Comparison of ENCODE assay signal across 32 cellular contexts in the genomic region with DNA sequence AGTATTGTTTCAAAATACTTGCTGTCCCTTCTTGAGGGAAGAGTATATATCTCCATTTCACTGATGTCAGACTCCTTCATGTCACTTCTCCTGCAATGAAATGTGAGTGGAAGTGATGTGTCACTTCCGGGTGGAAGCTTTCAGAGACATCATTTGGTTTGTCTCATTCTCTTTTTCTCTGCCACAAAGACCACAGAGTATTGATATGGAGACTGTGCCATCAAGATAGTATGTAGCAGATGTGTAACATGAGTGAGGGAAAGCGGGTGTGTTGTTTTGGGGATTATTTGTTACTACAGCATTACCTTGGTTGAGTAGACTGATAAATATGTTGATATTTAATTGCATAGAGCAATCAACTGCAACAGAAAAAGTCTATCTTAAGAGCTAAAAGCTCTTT.
"Had no signal": no experiment of that assay in that cellular context is flagged by ENCODE, and none has a peak within 500 bp of the region (broad histone marks: within the 10 kb centered on the region; RNA-seq: fewer than 3 reads in every experiment).

No MANE protein-coding gene starts in this region.

- H3K36me3 ChIP-seq: esophagus squamous epithelium, gastroesophageal sphincter, heart right ventricle had no signal

- H2AFZ ChIP-seq: hepatocyte had no signal

- H3K4me1 ChIP-seq: body of pancreas, esophagus squamous epithelium had no signal

- H3K4me2 ChIP-seq: hepatocyte had no signal

- H3K9me3 ChIP-seq: body of pancreas, esophagus squamous epithelium, gastroesophageal sphincter had no signal

- H3K36me3 Mint-ChIP-seq: activated CD4-positive, alpha-beta memory T cell treated with anti-CD3 and anti-CD28 coated beads for 36 hours; activated naive CD4-positive, alpha-beta T cell treated with anti-CD3 and anti-CD28 coated beads, Interleukin-2, amount 50 U/mL, for 24 hours; activated naive CD8-positive, alpha-beta T cell treated with anti-CD3 and anti-CD28 coated beads, Interleukin-2, amount 10 ng/mL, durations not matched to agents 7 days and 5 days had no signal

- H3K9me3 Mint-ChIP-seq: activated CD4-positive, alpha-beta T cell treated with anti-CD3 and anti-CD28 coated beads, Interleukin-2, amount 10 ng/mL, durations not matched to agents 24 days and 14 days; activated naive CD4-positive, alpha-beta T cell treated with anti-CD3 and anti-CD28 coated beads for 36 hours had no signal

- H3K4me3 Mint-ChIP-seq: activated CD4-positive, alpha-beta memory T cell treated with anti-CD3 and anti-CD28 coated beads for 36 hours; activated CD4-positive, alpha-beta T cell treated with anti-CD3 and anti-CD28 coated beads for 36 hours; activated CD4-positive, alpha-beta T cell treated with anti-CD3 and anti-CD28 coated beads, Interleukin-2, amount 10 ng/mL, durations not matched to agents 24 days and 14 days; activated CD8-positive, alpha-beta memory T cell treated with anti-CD3 and anti-CD28 coated beads, Interleukin-2, amount 10 ng/mL, durations not matched to agents 7 days and 5 days; activated CD8-positive, alpha-beta T cell treated with anti-CD3 and anti-CD28 coated beads, Interleukin-2, amount 10 ng/mL, durations not matched to agents 7 days and 5 days; activated naive CD4-positive, alpha-beta T cell treated with anti-CD3 and anti-CD28 coated beads for 36 hours; activated naive CD4-positive, alpha-beta T cell treated with anti-CD3 and anti-CD28 coated beads, Interleukin-2, amount 50 U/mL, for 24 hours; activated naive CD8-positive, alpha-beta T cell treated with anti-CD3 and anti-CD28 coated beads, Interleukin-2, amount 10 ng/mL, durations not matched to agents 7 days and 5 days; activated T-helper 1 cell treated with anti-CD3 and anti-CD28 coated beads, Interleukin-12 subunit alpha, Interleukin-12 subunit beta, Interleukin-2, Interleukin-4 antibody, amounts not matched to agents 30 ng/mL and 10 ng/mL and 1 ng/mL, durations not matched to agents 14 hours and 24 hours and 36 hours; effector memory CD8-positive, alpha-beta T cell; T-helper 17 cell; T-helper 2 cell treated with Interferon-gamma antibody and Interleukin-4, amounts not matched to agents 5 μg/mL and 100 μg/mL, for 36 hours had no signal

- H3K27ac ChIP-seq: body of pancreas, epithelial cell of prostate, esophagus squamous epithelium, gastroesophageal sphincter, heart right ventricle, hepatocyte had no signal

- H3K27me3 Mint-ChIP-seq: activated CD4-positive, alpha-beta memory T cell treated with anti-CD3 and anti-CD28 coated beads for 36 hours; activated CD4-positive, alpha-beta T cell treated with anti-CD3 and anti-CD28 coated beads for 36 hours; activated CD4-positive, alpha-beta T cell treated with anti-CD3 and anti-CD28 coated beads, Interleukin-2, amount 10 ng/mL, durations not matched to agents 24 days and 14 days; activated CD8-positive, alpha-beta memory T cell treated with anti-CD3 and anti-CD28 coated beads, Interleukin-2, amount 10 ng/mL, durations not matched to agents 7 days and 5 days; activated naive CD4-positive, alpha-beta T cell treated with anti-CD3 and anti-CD28 coated beads, Interleukin-2, amount 50 U/mL, for 24 hours; activated naive CD8-positive, alpha-beta T cell treated with anti-CD3 and anti-CD28 coated beads, Interleukin-2, amount 10 ng/mL, durations not matched to agents 7 days and 5 days; effector memory CD8-positive, alpha-beta T cell; T-helper 17 cell had no signal

- H3K4me3 ChIP-seq: body of pancreas, esophagus squamous epithelium, gastroesophageal sphincter, heart right ventricle, hepatocyte had no signal

- H3K4me1 Mint-ChIP-seq: activated CD4-positive, alpha-beta T cell treated with anti-CD3 and anti-CD28 coated beads for 36 hours; activated CD4-positive, alpha-beta T cell treated with anti-CD3 and anti-CD28 coated beads, Interleukin-2, amount 10 ng/mL, durations not matched to agents 24 days and 14 days; activated CD8-positive, alpha-beta memory T cell treated with anti-CD3 and anti-CD28 coated beads, Interleukin-2, amount 10 ng/mL, durations not matched to agents 7 days and 5 days; activated naive CD4-positive, alpha-beta T cell treated with anti-CD3 and anti-CD28 coated beads, Interleukin-2, amount 50 U/mL, for 24 hours; activated naive CD8-positive, alpha-beta T cell treated with anti-CD3 and anti-CD28 coated beads, Interleukin-2, amount 10 ng/mL, durations not matched to agents 7 days and 5 days; T-helper 17 cell had no signal

- H3K27me3 ChIP-seq: body of pancreas, esophagus squamous epithelium, gastroesophageal sphincter, heart right ventricle, hepatocyte had no signal

- ATAC-seq: activated CD4-positive, alpha-beta T cell treated with anti-CD3 and anti-CD28 coated beads for 36 hours; activated CD8-positive, alpha-beta memory T cell treated with anti-CD3 and anti-CD28 coated beads, Interleukin-2, amount 10 ng/mL, durations not matched to agents 7 days and 5 days; activated CD8-positive, alpha-beta T cell treated with anti-CD3 and anti-CD28 coated beads, Interleukin-2, amount 10 ng/mL, durations not matched to agents 7 days and 5 days; body of pancreas; effector memory CD8-positive, alpha-beta T cell; gastroesophageal sphincter; heart right ventricle; T-helper 17 cell had no signal

- DNase-seq: activated CD4-positive, alpha-beta memory T cell treated with anti-CD3 and anti-CD28 coated beads for 36 hours; activated CD4-positive, alpha-beta T cell treated with anti-CD3 and anti-CD28 coated beads for 36 hours; activated CD4-positive, alpha-beta T cell treated with anti-CD3 and anti-CD28 coated beads, Interleukin-2, amount 10 ng/mL, durations not matched to agents 24 days and 14 days; activated CD4-positive, CD25-positive, alpha-beta regulatory T cell; activated CD4-positive, CD25-positive, alpha-beta regulatory T cell treated with anti-CD3 and anti-CD28 coated beads, Interleukin-2, amount 50 U/mL, for 72 hours; activated CD8-positive, alpha-beta memory T cell treated with anti-CD3 and anti-CD28 coated beads, Interleukin-2, amount 10 ng/mL, durations not matched to agents 7 days and 5 days; activated CD8-positive, alpha-beta memory T cell treated with anti-CD3 and anti-CD28 coated beads, Interleukin-2, amount 50 U/mL, for 4 hours; activated CD8-positive, alpha-beta T cell treated with anti-CD3 and anti-CD28 coated beads, Interleukin-2, amount 10 ng/mL, durations not matched to agents 7 days and 5 days; activated effector memory CD4-positive, alpha-beta T cell treated with anti-CD3 and anti-CD28 coated beads, Interleukin-2, amount 50 U/mL, for 16 hours; activated naive CD4-positive, alpha-beta T cell treated with anti-CD3 and anti-CD28 coated beads for 36 hours; activated naive CD8-positive, alpha-beta T cell treated with anti-CD3 and anti-CD28 coated beads, Interleukin-2, amount 10 ng/mL, durations not matched to agents 7 days and 5 days; activated T-cell treated with anti-CD3 and anti-CD28 coated beads, Interleukin-2, amount 50 U/mL, for 1 hour; activated T-cell treated with anti-CD3 and anti-CD28 coated beads, Interleukin-2, amount 50 U/mL, for 48 hours; anterior cingulate cortex; body of pancreas; caudate nucleus; cortex of kidney; dermis blood vessel endothelial cell; effector CD4-positive, alpha-beta T cell; effector memory CD8-positive, alpha-beta T cell; esophagus squamous epithelium; foreskin melanocyte; heart right ventricle; T-helper 17 cell; T1000 had no signal

- H3K27ac Mint-ChIP-seq: activated CD4-positive, alpha-beta memory T cell treated with anti-CD3 and anti-CD28 coated beads for 36 hours; activated CD4-positive, alpha-beta T cell treated with anti-CD3 and anti-CD28 coated beads for 36 hours; activated CD4-positive, alpha-beta T cell treated with anti-CD3 and anti-CD28 coated beads, Interleukin-2, amount 10 ng/mL, durations not matched to agents 24 days and 14 days; activated CD8-positive, alpha-beta memory T cell treated with anti-CD3 and anti-CD28 coated beads, Interleukin-2, amount 10 ng/mL, durations not matched to agents 7 days and 5 days; activated CD8-positive, alpha-beta T cell treated with anti-CD3 and anti-CD28 coated beads, Interleukin-2, amount 10 ng/mL, durations not matched to agents 7 days and 5 days; activated naive CD4-positive, alpha-beta T cell treated with anti-CD3 and anti-CD28 coated beads for 36 hours; activated naive CD4-positive, alpha-beta T cell treated with anti-CD3 and anti-CD28 coated beads, Interleukin-2, amount 50 U/mL, for 24 hours; activated naive CD8-positive, alpha-beta T cell treated with anti-CD3 and anti-CD28 coated beads, Interleukin-2, amount 10 ng/mL, durations not matched to agents 7 days and 5 days; activated T-helper 1 cell treated with anti-CD3 and anti-CD28 coated beads, Interleukin-12 subunit alpha, Interleukin-12 subunit beta, Interleukin-2, Interleukin-4 antibody, amounts not matched to agents 30 ng/mL and 10 ng/mL and 1 ng/mL, durations not matched to agents 14 hours and 24 hours and 36 hours; activated T-helper 2 cell treated with anti-CD3 and anti-CD28 coated beads, Interferon-gamma antibody, Interleukin-2, Interleukin-4, amounts not matched to agents 10 μg/mL and 5 μg/mL and 100 μg/mL, durations not matched to agents 14 hours and 24 hours and 36 hours; effector memory CD8-positive, alpha-beta T cell; T-helper 17 cell; T-helper 2 cell treated with Interferon-gamma antibody and Interleukin-4, amounts not matched to agents 5 μg/mL and 100 μg/mL, for 36 hours had no signal
